Comparison of ENCODE assay signal across 9 cellular contexts in the genomic region with DNA sequence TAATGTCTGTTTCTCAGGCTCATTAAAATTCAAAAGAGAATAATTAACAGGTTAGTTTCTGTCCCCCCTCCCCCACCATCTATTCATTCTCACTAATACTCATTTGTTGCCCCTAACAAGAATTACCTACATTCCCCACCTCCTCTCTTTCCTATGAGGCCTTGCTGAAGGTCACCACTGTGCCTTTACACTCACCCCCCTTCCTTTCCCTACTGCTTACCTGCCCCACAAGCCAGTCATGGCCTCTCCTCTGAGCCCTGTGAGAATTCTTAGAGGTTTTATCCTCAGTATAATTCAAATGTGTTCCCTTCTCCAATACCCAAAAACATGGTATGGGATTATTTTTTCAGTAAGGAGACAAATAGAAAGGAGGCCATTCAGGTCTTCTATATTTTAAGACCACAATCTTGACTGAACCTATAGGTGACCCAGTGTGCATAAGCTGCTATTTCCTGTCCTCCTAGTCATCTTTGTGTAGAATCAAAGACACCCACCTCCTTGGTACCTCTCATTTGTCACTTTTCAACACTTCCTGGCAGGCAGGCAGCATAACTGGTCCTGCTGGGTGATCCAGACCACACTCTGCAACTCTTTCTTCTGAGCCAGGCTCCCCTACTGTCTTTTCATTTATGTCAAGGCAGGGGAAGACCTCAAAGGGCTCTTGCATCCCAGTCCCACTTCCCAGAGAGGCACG. TPM values are rescaled to one million over a fixed set of nuclear protein-coding genes. Genes with fewer than 3 reads are reported as not detected.
A peak's percentile ranks its signal among the peaks of the same experiment; 100 is the strongest.
DNase-seq lines count a peak whose midpoint lies in the region; ATAC-seq and TF ChIP-seq lines count a peak whose summit lies in the region.
"Not testable (repeated sequence)": the region's sequence is repeated elsewhere in the genome, so short reads cannot be mapped to it uniquely, and the experiment has no call there.
"Had no signal": no experiment of that assay in that cellular context is flagged by ENCODE, and none has a peak within 500 bp of the region (broad histone marks: within the 10 kb centered on the region; RNA-seq: fewer than 3 reads in every experiment).

No MANE protein-coding gene starts in this region.

- not testable (repeated sequence) for H3K4me2 ChIP-seq in DND-41 (ENCODE audit: insufficient read depth, low read length)

- TF ChIP-seq CTCF in DND-41 (IDR thresholded peaks at IDR 0.05; ENCODE audit: borderline replicate concordance, extremely low read depth, low read length, poor library complexity, severe bottlenecking); natural killer cell (IDR thresholded peaks at IDR 0.05): not testable (repeated sequence)

- ATAC-seq in DND-41 (ENCODE audit: insufficient read depth, low read depth): peak; percentile 45; the same call in 1 of the 3 replicates
- peak; percentile 94 for ATAC-seq in activated CD4-positive, alpha-beta T cell treated with anti-CD3 and anti-CD28 coated beads for 36 hours
- ATAC-seq in effector memory CD8-positive, alpha-beta T cell (replicated peaks): peak; percentile 26
- peak; percentile 48 to 64 (median 64) for ATAC-seq in natural killer cell

- H3K4me1 Mint-ChIP-seq in activated CD4-positive, alpha-beta T cell treated with anti-CD3 and anti-CD28 coated beads for 36 hours; activated T-helper 1 cell treated with anti-CD3 and anti-CD28 coated beads, Interleukin-12 subunit alpha, Interleukin-12 subunit beta, Interleukin-2, Interleukin-4 antibody, amounts not matched to agents 30 ng/mL and 10 ng/mL and 1 ng/mL, durations not matched to agents 14 hours and 24 hours and 36 hours (ENCODE audit: low read depth); activated naive CD8-positive, alpha-beta T cell (ENCODE audit: low read depth); effector memory CD8-positive, alpha-beta T cell (ENCODE audit: low read depth in 2 of 2); natural killer cell: not testable (repeated sequence)
- peaks cover 12% of the 10 kb centered on the region for H3K4me1 Mint-ChIP-seq in stimulated activated naive CD8-positive, alpha-beta T cell treated with anti-CD3 and anti-CD28 coated beads, Interleukin-15, Interleukin-2, amounts not matched to agents 100 ng/mL and 50 ng/mL, for 24 hours (ENCODE audit: low read depth)

- H3K27ac Mint-ChIP-seq in activated CD4-positive, alpha-beta T cell treated with anti-CD3 and anti-CD28 coated beads for 36 hours: not testable (repeated sequence)
- peak overlapping the region; percentile 98 for H3K27ac Mint-ChIP-seq in activated T-helper 1 cell treated with anti-CD3 and anti-CD28 coated beads, Interleukin-12 subunit alpha, Interleukin-12 subunit beta, Interleukin-2, Interleukin-4 antibody, amounts not matched to agents 30 ng/mL and 10 ng/mL and 1 ng/mL, durations not matched to agents 14 hours and 24 hours and 36 hours
- H3K27ac Mint-ChIP-seq in activated naive CD8-positive, alpha-beta T cell: peak overlapping the region; percentile 50
- H3K27ac Mint-ChIP-seq in effector memory CD8-positive, alpha-beta T cell: peak overlapping the region in 1 of 2 donors; percentile 88
- H3K27ac Mint-ChIP-seq in natural killer cell: peak overlapping the region in 1 of 2 donors; percentile 85
- peak overlapping the region; percentile 56 for H3K27ac Mint-ChIP-seq in stimulated activated naive CD8-positive, alpha-beta T cell treated with anti-CD3 and anti-CD28 coated beads, Interleukin-15, Interleukin-2, amounts not matched to agents 100 ng/mL and 50 ng/mL, for 24 hours

- not testable (repeated sequence) for H3K27ac ChIP-seq in DND-41 (ENCODE audit: low read length)

- H3K27me3 ChIP-seq in DND-41 (ENCODE audit: insufficient read depth, low read length, poor library complexity): not testable (repeated sequence)

- H3K4me1 ChIP-seq in DND-41 (ENCODE audit: insufficient read depth, low read length): not testable (repeated sequence)

- not testable (repeated sequence) for H3K36me3 Mint-ChIP-seq in activated CD4-positive, alpha-beta T cell treated with anti-CD3 and anti-CD28 coated beads for 36 hours (ENCODE audit: low read depth); activated T-helper 1 cell treated with anti-CD3 and anti-CD28 coated beads, Interleukin-12 subunit alpha, Interleukin-12 subunit beta, Interleukin-2, Interleukin-4 antibody, amounts not matched to agents 30 ng/mL and 10 ng/mL and 1 ng/mL, durations not matched to agents 14 hours and 24 hours and 36 hours (ENCODE audit: low read depth); activated naive CD8-positive, alpha-beta T cell; effector memory CD8-positive, alpha-beta T cell (ENCODE audit: insufficient read depth); natural killer cell; stimulated activated naive CD8-positive, alpha-beta T cell treated with anti-CD3 and anti-CD28 coated beads, Interleukin-15, Interleukin-2, amounts not matched to agents 100 ng/mL and 50 ng/mL, for 24 hours (ENCODE audit: low read depth)

- not testable (repeated sequence) for H3K9ac ChIP-seq in DND-41 (ENCODE audit: low read depth, low read length)

- H4K20me1 ChIP-seq in DND-41 (ENCODE audit: insufficient read depth, low read length): not testable (repeated sequence)

- POLR2A ChIA-PET in activated CD4-positive, alpha-beta T cell treated with anti-CD3 and anti-CD28 coated beads for 36 hours (lab: Charles Lee): not testable (repeated sequence)

- intact Hi-C loops in activated CD4-positive, alpha-beta T cell treated with anti-CD3 and anti-CD28 coated beads for 36 hours (cut with DNase I, micrococcal nuclease); activated T-helper 1 cell treated with anti-CD3 and anti-CD28 coated beads, Interleukin-12 subunit alpha, Interleukin-12 subunit beta, Interleukin-2, Interleukin-4 antibody, amounts not matched to agents 30 ng/mL and 10 ng/mL and 1 ng/mL, durations not matched to agents 14 hours and 24 hours and 36 hours (cut with micrococcal nuclease); natural killer cell (cut with micrococcal nuclease): not testable (repeated sequence)

- H3K4me3 ChIP-seq in DND-41 (ENCODE audit: low read depth in 1 of 2, low read length in 2 of 2): not testable (repeated sequence)

- not testable (repeated sequence) for H3K36me3 ChIP-seq in DND-41 (ENCODE audit: insufficient read depth, low read length)

- not testable (repeated sequence) for H3K79me2 ChIP-seq in DND-41 (ENCODE audit: insufficient read depth, low read length)

- CTCF ChIA-PET in activated CD4-positive, alpha-beta T cell treated with anti-CD3 and anti-CD28 coated beads for 36 hours (lab: Charles Lee): not testable (repeated sequence)

- H3K9me3 ChIP-seq in DND-41 (ENCODE audit: insufficient read depth, low read length, severe bottlenecking): not testable (repeated sequence)

- H2AFZ ChIP-seq in DND-41 (ENCODE audit: low read depth, low read length): not testable (repeated sequence)

- not testable (repeated sequence) for H3K9me3 Mint-ChIP-seq in activated CD4-positive, alpha-beta T cell treated with anti-CD3 and anti-CD28 coated beads for 36 hours (ENCODE audit: low read depth); activated T-helper 1 cell treated with anti-CD3 and anti-CD28 coated beads, Interleukin-12 subunit alpha, Interleukin-12 subunit beta, Interleukin-2, Interleukin-4 antibody, amounts not matched to agents 30 ng/mL and 10 ng/mL and 1 ng/mL, durations not matched to agents 14 hours and 24 hours and 36 hours; activated naive CD8-positive, alpha-beta T cell (ENCODE audit: low read depth); effector memory CD8-positive, alpha-beta T cell; natural killer cell; stimulated activated naive CD8-positive, alpha-beta T cell treated with anti-CD3 and anti-CD28 coated beads, Interleukin-15, Interleukin-2, amounts not matched to agents 100 ng/mL and 50 ng/mL, for 24 hours

- H3K4me3 Mint-ChIP-seq in activated CD4-positive, alpha-beta T cell treated with anti-CD3 and anti-CD28 coated beads for 36 hours; activated naive CD8-positive, alpha-beta T cell; natural killer cell; stimulated activated naive CD8-positive, alpha-beta T cell treated with anti-CD3 and anti-CD28 coated beads, Interleukin-15, Interleukin-2, amounts not matched to agents 100 ng/mL and 50 ng/mL, for 24 hours: not testable (repeated sequence)
- peak overlapping the region; percentile 60 for H3K4me3 Mint-ChIP-seq in activated T-helper 1 cell treated with anti-CD3 and anti-CD28 coated beads, Interleukin-12 subunit alpha, Interleukin-12 subunit beta, Interleukin-2, Interleukin-4 antibody, amounts not matched to agents 30 ng/mL and 10 ng/mL and 1 ng/mL, durations not matched to agents 14 hours and 24 hours and 36 hours
- peak overlapping the region in 1 of 2 donors; percentile 35 for H3K4me3 Mint-ChIP-seq in effector memory CD8-positive, alpha-beta T cell

- DNase-seq in DND-41; activated CD4-positive, alpha-beta T cell treated with anti-CD3 and anti-CD28 coated beads for 36 hours; activated T-helper 1 cell treated with anti-CD3 and anti-CD28 coated beads, Interleukin-12 subunit alpha, Interleukin-12 subunit beta, Interleukin-2, Interleukin-4 antibody, amounts not matched to agents 30 ng/mL and 10 ng/mL and 1 ng/mL, durations not matched to agents 14 hours and 24 hours and 36 hours (ENCODE audit: low spot score); effector memory CD8-positive, alpha-beta T cell; natural killer cell: not testable (repeated sequence)

- H3K27me3 Mint-ChIP-seq in activated CD4-positive, alpha-beta T cell treated with anti-CD3 and anti-CD28 coated beads for 36 hours; activated T-helper 1 cell treated with anti-CD3 and anti-CD28 coated beads, Interleukin-12 subunit alpha, Interleukin-12 subunit beta, Interleukin-2, Interleukin-4 antibody, amounts not matched to agents 30 ng/mL and 10 ng/mL and 1 ng/mL, durations not matched to agents 14 hours and 24 hours and 36 hours (ENCODE audit: insufficient read depth); activated naive CD8-positive, alpha-beta T cell; effector memory CD8-positive, alpha-beta T cell; natural killer cell (ENCODE audit: low read depth in 2 of 2); stimulated activated naive CD8-positive, alpha-beta T cell treated with anti-CD3 and anti-CD28 coated beads, Interleukin-15, Interleukin-2, amounts not matched to agents 100 ng/mL and 50 ng/mL, for 24 hours: not testable (repeated sequence)

RNA-seq across cellular contexts. Expression of a gene that starts 55.8 kb away (rescaled TPM):
- under 1 TPM; 0.54 to 0.96 TPM for total RNA-seq in activated CD4-positive, alpha-beta T cell treated with anti-CD3 and anti-CD28 coated beads for 36 hours
- 2.3 and 2.8 TPM in 2 replicates for total RNA-seq in activated T-helper 1 cell treated with anti-CD3 and anti-CD28 coated beads, Interleukin-12 subunit alpha, Interleukin-12 subunit beta, Interleukin-2, Interleukin-4 antibody, amounts not matched to agents 30 ng/mL and 10 ng/mL and 1 ng/mL, durations not matched to agents 14 hours and 24 hours and 36 hours
- total RNA-seq in natural killer cell: 1 to 10 TPM; 3.1 to 4.1 (median 3.5) TPM
- total RNA-seq: H1, HT-29 had no signal

Comparison
In these comparisons a context has a peak if more than half of its experiments do, and no peak if none do; other contexts are left out.
1. ATAC-seq: peak in every context shown above with its lines; median percentile 94 in activated CD4-positive, alpha-beta T cell treated with anti-CD3 and anti-CD28 coated beads for 36 hours; 64 in natural killer cell; 45 in DND-41; 26 in effector memory CD8-positive, alpha-beta T cell.